8 cellular contexts compared by ENCODE assay signal in the genomic region with DNA sequence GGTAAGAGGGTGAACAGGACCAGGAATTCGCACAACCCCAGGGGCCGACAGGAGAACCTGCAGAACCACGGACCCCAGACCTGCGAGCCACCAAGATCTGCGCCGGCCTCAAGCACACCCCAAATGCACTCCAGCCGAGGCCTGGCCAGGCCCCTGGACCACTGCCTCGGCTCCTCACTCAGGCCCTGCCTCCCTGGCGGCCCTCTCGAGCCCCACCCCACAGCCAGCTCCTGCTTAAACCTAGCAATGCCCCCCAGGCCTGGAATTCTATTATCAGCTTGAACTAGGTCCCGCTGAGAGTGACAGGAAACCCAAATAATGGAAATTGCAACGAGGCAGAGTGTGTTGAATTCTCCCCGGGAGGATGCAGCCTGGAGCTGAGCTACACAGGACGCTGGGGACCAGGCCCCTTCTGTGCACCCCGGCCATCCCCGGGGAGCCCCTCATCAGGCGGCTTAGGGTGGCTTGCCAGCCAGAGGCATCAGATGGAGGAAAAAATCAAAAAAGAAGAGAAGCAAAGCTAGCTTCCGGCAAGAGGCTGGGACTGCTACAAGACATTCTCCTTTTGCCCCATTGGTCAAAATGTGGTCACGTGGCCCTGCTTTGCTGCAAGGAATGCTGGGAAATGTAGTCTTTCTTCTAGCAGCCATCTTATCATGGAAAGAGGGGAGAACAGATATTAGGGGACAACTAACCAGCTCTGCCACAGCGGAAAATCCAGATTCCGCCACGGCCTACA. TPM values are rescaled to one million over a fixed set of nuclear protein-coding genes. Genes with fewer than 3 reads are reported as not detected.
DNase-seq lines count a peak whose midpoint lies in the region; ATAC-seq and TF ChIP-seq lines count a peak whose summit lies in the region.

No MANE protein-coding gene starts in this region.

- TF ChIP-seq CTCF in foreskin keratinocyte (conservative IDR thresholded peaks at IDR 0.05) (no peak), neutrophil (IDR thresholded peaks at IDR 0.05) (no peak)

- H3K9me3 ChIP-seq in neutrophil (no peaks in the 10 kb centered on the region), stomach smooth muscle (ENCODE audit: control insufficient read depth in 2 of 2, low read length in 2 of 2) (no peaks in the 10 kb centered on the region)

- no peaks in the 10 kb centered on the region for H3K27me3 ChIP-seq in foreskin keratinocyte
- no peaks in the 10 kb centered on the region for H3K27me3 ChIP-seq in neutrophil
- H3K27me3 ChIP-seq in stomach smooth muscle (ENCODE audit: control insufficient read depth in 1 of 2, insufficient read depth in 2 of 2, low read length in 2 of 2), result no peaks in the 10 kb centered on the region

- H3K4me3 ChIP-seq in neutrophil (ENCODE audit: low read depth in 1 of 2, low read length in 1 of 2), result peak overlapping the region; percentile 40 to 53
- H3K4me3 ChIP-seq in stomach smooth muscle (ENCODE audit: low read length in 2 of 2), result peak overlapping the region; percentile 58 to 77

- peak overlapping the region; percentile 41 to 60 for H3K9ac ChIP-seq in stomach smooth muscle (ENCODE audit: low read length in 2 of 2)

- no peak overlapping the region for H3K27ac ChIP-seq in foreskin keratinocyte
- no peak overlapping the region for H3K27ac ChIP-seq in neutrophil
- peak overlapping the region; percentile 2 for H3K27ac ChIP-seq in stomach smooth muscle (ENCODE audit: low read length)

- DNase-seq in GM04503 (ENCODE audit: low read depth), result peak; percentile 46
- DNase-seq in Kasumi-1 (lab: John Stamatoyannopoulos, UW), result peak; percentile 90 to 93
- peak; percentile 74 for DNase-seq in SHP77 (lab: John Stamatoyannopoulos, UW)
- peak; percentile 63 for DNase-seq in activated gamma-delta T cell treated with anti-CD3 and anti-CD28 coated beads, Interleukin-2, amount 50 U/mL, for 16 hours (ENCODE audit: low read depth)
- DNase-seq in foreskin keratinocyte, result peak; percentile 50 to 72

- H3K4me1 ChIP-seq in foreskin keratinocyte (no peaks in the 10 kb centered on the region), neutrophil (ENCODE audit: control insufficient read depth in 1 of 2, insufficient read depth in 1 of 2, low read depth in 1 of 2, low read length in 1 of 2) (peaks cover 2 to 13% of the 10 kb centered on the region in 2 experiments), stomach smooth muscle (ENCODE audit: control insufficient read depth, insufficient read depth, low read length) (peaks cover 6% of the 10 kb centered on the region)

- no peaks in the 10 kb centered on the region for H3K36me3 ChIP-seq in neutrophil
- no peaks in the 10 kb centered on the region for H3K36me3 ChIP-seq in stomach smooth muscle (ENCODE audit: control insufficient read depth in 2 of 2, insufficient read depth in 2 of 2, low read length in 2 of 2)

- ATAC-seq in foreskin keratinocyte (peak; percentile 74), HG03175 (IDR thresholded peaks at IDR 0.05; ENCODE audit: unreplicated experiment) (no peak)

RNA-seq across cellular contexts. Expression of gene ENPP7, which starts 2.4 kb away (rescaled TPM):
- not detected in 2 replicates for total RNA-seq in foreskin keratinocyte
- polyA plus RNA-seq in foreskin keratinocyte, result not detected in 2 replicates

RNA-seq across cellular contexts. Expression of gene CBX2, which starts 49.6 kb away (rescaled TPM):
- total RNA-seq in foreskin keratinocyte, result 5.9 and 6.9 TPM in 2 replicates
- 3.5 and 4.3 TPM in 2 replicates for polyA plus RNA-seq in foreskin keratinocyte
